ENCODE assay signal across 2 cellular contexts in genomic region chr5:61339764-61340163, GRCh38.
TF ChIP-seq lines count a peak whose summit lies in the region.

No MANE protein-coding gene starts in this region.

TF ChIP-seq in K562, 482 proteins besides CTCF, POLR2A, EP300 and RAD21:
- peak; percentile 90 for TF ChIP-seq CBX8 (IDR thresholded peaks at IDR 0.05; ENCODE audit: borderline replicate concordance, extremely low read depth, low read depth, low read length, poor library complexity, severe bottlenecking)
- no peak for TF ChIP-seq RBBP5 (IDR thresholded peaks at IDR 0.05; ENCODE audit: borderline replicate concordance, insufficient read depth, low read length, poor library complexity, severe bottlenecking)
- no peak for TF ChIP-seq ARID3B (CRISPR knock-in tag; IDR thresholded peaks at IDR 0.05; ENCODE audit: borderline replicate concordance)

TF ChIP-seq in neural cell, 6 proteins besides CTCF, POLR2A, EP300 and RAD21:
- TF ChIP-seq POLR2AphosphoS5 (IDR thresholded peaks at IDR 0.05): no peak
- no peak for TF ChIP-seq EZH2 (IDR thresholded peaks at IDR 0.05; ENCODE audit: borderline replicate concordance, insufficient read depth, low read length, poor library complexity, severe bottlenecking)
- no peak for TF ChIP-seq MXI1 (conservative IDR thresholded peaks at IDR 0.05; ENCODE audit: poor library complexity, severe bottlenecking)
- no peak for TF ChIP-seq TAF1 (IDR thresholded peaks at IDR 0.05; ENCODE audit: low read depth)
- TF ChIP-seq SMC3 (conservative IDR thresholded peaks at IDR 0.05; ENCODE audit: poor library complexity): no peak
- no peak for TF ChIP-seq REST (IDR thresholded peaks at IDR 0.05; ENCODE audit: borderline replicate concordance)
